ENCODE assay signal across 8 cellular contexts in genomic region chr1:147892731-147893214, GRCh38.
DNase-seq lines count a peak whose midpoint lies in the region; ATAC-seq and TF ChIP-seq lines count a peak whose summit lies in the region.

No MANE protein-coding gene starts in this region.

- ATAC-seq in HG02981 (IDR thresholded peaks at IDR 0.05; ENCODE audit: unreplicated experiment) (no peak), HG03139 (IDR thresholded peaks at IDR 0.05; ENCODE audit: unreplicated experiment) (no peak)

- no peak overlapping the region for H3K4me2 ChIP-seq in OCI-LY3 (ENCODE audit: low read length)

- DNase-seq in DMS79 (lab: John Stamatoyannopoulos, UW) (peak; percentile 21), HS-5 (ENCODE audit: low read depth) (peak; percentile 6), brain microvascular endothelial cell (peak; percentile 40), inferior parietal cortex (ENCODE audit: extremely low spot score) (peak; percentile 79)
- peak; percentile 15 to 44 for DNase-seq in stimulated activated CD4-positive, alpha-beta T cell treated with anti-CD3 and anti-CD28 coated beads, Interleukin-2, amount 100 ng/mL, for 24 hours

- H3K27me3 ChIP-seq in OCI-LY3 (ENCODE audit: low read depth, low read length) (peaks cover 8% of the 10 kb centered on the region), brain microvascular endothelial cell (replicated peaks) (no peaks in the 10 kb centered on the region)

- no peaks in the 10 kb centered on the region for H4K20me1 ChIP-seq in OCI-LY3 (ENCODE audit: insufficient read depth, low read length)

- no peaks in the 10 kb centered on the region for H3K9me3 ChIP-seq in OCI-LY3 (ENCODE audit: insufficient read depth, low read length)

- H3K36me3 ChIP-seq in OCI-LY3 (replicated peaks; ENCODE audit: low read depth, low read length) (no peaks in the 10 kb centered on the region), brain microvascular endothelial cell (replicated peaks) (no peaks in the 10 kb centered on the region)

- TF ChIP-seq CTCF in OCI-LY3 (IDR thresholded peaks at IDR 0.05; ENCODE audit: low read depth, low read length) = peak; percentile 99
- peak; percentile 95 for TF ChIP-seq CTCF in brain microvascular endothelial cell (IDR thresholded peaks at IDR 0.05; ENCODE audit: low read depth, low read length, missing control alignments)

- H3K27ac ChIP-seq in OCI-LY3 (ENCODE audit: low read length) = no peak overlapping the region
- no peak overlapping the region for H3K27ac ChIP-seq in brain microvascular endothelial cell

- peak overlapping the region; percentile 35; the same call in 1 of the 2 replicates for H2AFZ ChIP-seq in OCI-LY3 (ENCODE audit: low read depth, low read length)

- no peak overlapping the region for H3K9ac ChIP-seq in OCI-LY3 (ENCODE audit: low read length)

- H3K4me3 ChIP-seq in OCI-LY3 (ENCODE audit: low read length) (no peak overlapping the region), brain microvascular endothelial cell (ENCODE audit: low read depth, low read length) (no peak overlapping the region)

- no peaks in the 10 kb centered on the region for H3K79me2 ChIP-seq in OCI-LY3 (ENCODE audit: low read length)

- no peaks in the 10 kb centered on the region for H3K4me1 ChIP-seq in OCI-LY3 (ENCODE audit: low read length)

- in situ Hi-C loops in brain microvascular endothelial cell (cut with HindIII; ENCODE audit: low pct_ligation_motif_present, low sequenced_read_pairs) = no loop called here

Comparison
In these comparisons a context has a peak if more than half of its experiments do, and no peak if none do; other contexts are left out.
1. DNase-seq: peak in every context shown above with its lines; median percentile 79 in inferior parietal cortex; 40 in brain microvascular endothelial cell; 30 in stimulated activated CD4-positive, alpha-beta T cell treated with anti-CD3 and anti-CD28 coated beads, Interleukin-2, amount 100 ng/mL, for 24 hours; 21 in DMS79; 6 in HS-5.